In the genomic region with DNA sequence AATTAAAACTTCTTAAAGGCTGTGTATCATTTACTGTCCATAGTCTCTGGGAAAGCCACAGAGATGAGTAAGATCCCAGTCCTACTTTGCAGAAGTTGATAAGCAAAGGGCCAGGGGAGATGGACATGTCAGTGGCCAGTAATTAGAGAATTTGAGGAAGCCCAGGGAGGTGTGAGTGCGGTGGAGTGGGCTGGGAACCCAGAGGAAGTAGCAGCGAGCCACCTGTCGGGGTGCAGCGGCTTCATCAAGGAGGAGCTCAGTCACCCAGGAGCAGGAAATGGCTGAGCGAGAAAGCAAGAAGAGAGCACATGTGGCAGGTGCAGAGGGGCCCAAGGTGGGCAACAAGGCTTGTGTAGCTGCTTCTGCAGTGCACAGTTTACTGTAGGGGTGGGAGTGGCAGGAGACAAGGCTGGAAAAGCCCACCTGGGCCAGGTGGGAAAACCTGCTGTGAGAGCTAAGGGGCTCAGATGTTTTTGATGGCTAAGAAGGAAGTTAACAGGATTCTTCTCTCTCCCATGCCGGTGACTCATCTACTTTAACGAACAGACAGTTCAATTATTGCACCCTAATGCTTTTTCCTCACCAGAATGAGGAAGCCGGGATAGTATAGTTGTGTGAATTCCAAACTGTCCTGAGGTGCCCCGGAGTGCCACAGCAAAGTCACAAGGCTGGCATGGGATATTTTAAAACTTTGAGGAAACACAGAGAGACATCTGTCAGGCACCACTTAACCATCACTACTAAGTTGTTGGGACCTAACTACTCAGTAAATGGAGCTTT, we compare ENCODE assay signal across 8 cellular contexts. TPM values are rescaled to one million over a fixed set of nuclear protein-coding genes. Genes with fewer than 3 reads are reported as not detected.
DNase-seq lines count a peak whose midpoint lies in the region; ATAC-seq and TF ChIP-seq lines count a peak whose summit lies in the region.

No MANE protein-coding gene starts in this region.

- no peak; the same call in 2 of the 3 replicates for ATAC-seq in GM23338
- no peak for ATAC-seq in activated naive CD8-positive, alpha-beta T cell treated with anti-CD3 and anti-CD28 coated beads, Interleukin-2, amount 50 U/mL, for 24 hours

- H2AFZ ChIP-seq in GM23338 (no peak overlapping the region), OCI-LY3 (ENCODE audit: low read depth, low read length) (no peak overlapping the region)

- H3K4me3 ChIP-seq in DOHH2 (ENCODE audit: low read length): peak overlapping the region; percentile 54
- no peak overlapping the region for H3K4me3 ChIP-seq in GM23338
- H3K4me3 ChIP-seq in OCI-LY3 (ENCODE audit: low read length): no peak overlapping the region

- H3K4me1 Mint-ChIP-seq in GM23338: peaks cover 42% of the 10 kb centered on the region
- peaks cover 68% of the 10 kb centered on the region for H3K4me1 Mint-ChIP-seq in activated naive CD8-positive, alpha-beta T cell treated with anti-CD3 and anti-CD28 coated beads, Interleukin-2, amount 50 U/mL, for 24 hours

- H3K27ac Mint-ChIP-seq in GM23338: peak overlapping the region; percentile 79; the same call in 1 of the 2 replicates
- H3K27ac Mint-ChIP-seq in activated naive CD8-positive, alpha-beta T cell treated with anti-CD3 and anti-CD28 coated beads, Interleukin-2, amount 50 U/mL, for 24 hours: peak overlapping the region; percentile 95

- DNase-seq in GM23338 (ENCODE audit: low spot score) (no peak), UCSD-AML1 (lab: John Stamatoyannopoulos, UW; ENCODE audit: unreplicated experiment) (no peak), GM10266 (ENCODE audit: extremely low spot score) (no peak)
- peak; percentile 37 for DNase-seq in activated naive CD8-positive, alpha-beta T cell treated with anti-CD3 and anti-CD28 coated beads, Interleukin-2, amount 50 U/mL, for 24 hours
- DNase-seq in stimulated activated CD8-positive, alpha-beta memory T cell treated with anti-CD3 and anti-CD28 coated beads, Interleukin-15, amount 100 ng/mL, for 1 hour (ENCODE audit: low read depth): peak; percentile 14
- DNase-seq in NK-92 treated with Interleukin-12 subunit alpha and Interleukin-12 subunit beta, amount 100 ng/mL, for 24 hours (lab: John Stamatoyannopoulos, UW): no peak

- H3K27ac ChIP-seq in DOHH2 (ENCODE audit: low read depth, low read length): peak overlapping the region; percentile 62
- H3K27ac ChIP-seq in GM23338 (ENCODE audit: low read depth): no peak overlapping the region
- H3K27ac ChIP-seq in OCI-LY3 (ENCODE audit: low read length): no peak overlapping the region

- peaks cover 4% of the 10 kb centered on the region; the same call in 2 of the 3 replicates for H3K36me3 Mint-ChIP-seq in GM23338 (ENCODE audit: low read depth)
- H3K36me3 Mint-ChIP-seq in activated naive CD8-positive, alpha-beta T cell treated with anti-CD3 and anti-CD28 coated beads, Interleukin-2, amount 50 U/mL, for 24 hours (ENCODE audit: low read depth): peaks cover 6% of the 10 kb centered on the region

- H4K20me1 ChIP-seq in DOHH2 (ENCODE audit: control insufficient read depth, insufficient read depth, low read depth, low read length): no peaks in the 10 kb centered on the region
- H4K20me1 ChIP-seq in GM23338 (replicated peaks; ENCODE audit: insufficient read depth): peaks cover 13% of the 10 kb centered on the region
- H4K20me1 ChIP-seq in OCI-LY3 (ENCODE audit: insufficient read depth, low read length): peaks cover 25% of the 10 kb centered on the region

- H3K4me1 ChIP-seq in DOHH2 (ENCODE audit: control insufficient read depth, low read length): peaks cover 53% of the 10 kb centered on the region
- peaks cover 29% of the 10 kb centered on the region for H3K4me1 ChIP-seq in GM23338 (ENCODE audit: insufficient read depth)
- H3K4me1 ChIP-seq in OCI-LY3 (ENCODE audit: low read length): peaks cover 15% of the 10 kb centered on the region

- H3K27me3 ChIP-seq in DOHH2 (ENCODE audit: control insufficient read depth, low read length) (no peaks in the 10 kb centered on the region), GM23338 (ENCODE audit: insufficient read depth) (no peaks in the 10 kb centered on the region), OCI-LY3 (ENCODE audit: low read depth, low read length) (peaks cover 10% of the 10 kb centered on the region)

- H3K4me3 Mint-ChIP-seq in GM23338: no peak overlapping the region; the same call in 2 of the 3 replicates
- peak overlapping the region; percentile 49 for H3K4me3 Mint-ChIP-seq in activated naive CD8-positive, alpha-beta T cell treated with anti-CD3 and anti-CD28 coated beads, Interleukin-2, amount 50 U/mL, for 24 hours

- H3K4me2 ChIP-seq in DOHH2 (ENCODE audit: low read length) (peak overlapping the region; percentile 57), GM23338 (no peak overlapping the region), OCI-LY3 (ENCODE audit: low read length) (peak overlapping the region; percentile 16; the same call in 1 of the 2 replicates)

- H3K9ac ChIP-seq in OCI-LY3 (ENCODE audit: low read length): no peak overlapping the region

- no peak for TF ChIP-seq CTCF in DOHH2 (IDR thresholded peaks at IDR 0.05; ENCODE audit: low read depth, low read length, poor library complexity, severe bottlenecking)
- no peak for TF ChIP-seq CTCF in GM23338 (conservative IDR thresholded peaks at IDR 0.05; ENCODE audit: low read depth in 2 of 2)
- no peak for TF ChIP-seq CTCF in OCI-LY3 (IDR thresholded peaks at IDR 0.05; ENCODE audit: low read depth, low read length)
- TF ChIP-seq CTCF in GM10266 (IDR thresholded peaks at IDR 0.05; ENCODE audit: control insufficient read depth, insufficient read depth, low read depth, missing control alignments): no peak

- no peaks in the 10 kb centered on the region for H3K9me2 ChIP-seq in DOHH2 (replicated peaks; ENCODE audit: control insufficient read depth, low read length)
- peaks cover 6% of the 10 kb centered on the region; the same call in 1 of the 2 replicates for H3K9me2 ChIP-seq in GM23338 (ENCODE audit: insufficient read depth)

- H3K36me3 ChIP-seq in DOHH2 (ENCODE audit: control insufficient read depth, low read length) (peaks cover 9% of the 10 kb centered on the region; the same call in 1 of the 2 replicates), GM23338 (ENCODE audit: insufficient read depth) (no peaks in the 10 kb centered on the region), OCI-LY3 (replicated peaks; ENCODE audit: low read depth, low read length) (no peaks in the 10 kb centered on the region)

- H3K79me2 ChIP-seq in DOHH2 (ENCODE audit: control insufficient read depth, low read length) (peaks cover 89% of the 10 kb centered on the region), GM23338 (replicated peaks; ENCODE audit: insufficient read depth) (peaks cover 66% of the 10 kb centered on the region), OCI-LY3 (ENCODE audit: low read length) (no peaks in the 10 kb centered on the region)

- H3F3A ChIP-seq in DOHH2 (ENCODE audit: control insufficient read depth, insufficient read depth) (peaks cover 7% of the 10 kb centered on the region), GM23338 (replicated peaks; ENCODE audit: low read depth) (no peaks in the 10 kb centered on the region)

- H3K9me3 ChIP-seq in DOHH2 (ENCODE audit: control insufficient read depth, insufficient read depth, low read length): no peaks in the 10 kb centered on the region
- no peaks in the 10 kb centered on the region for H3K9me3 ChIP-seq in OCI-LY3 (ENCODE audit: insufficient read depth, low read length)

- no peaks in the 10 kb centered on the region for H3K27me3 Mint-ChIP-seq in GM23338 (ENCODE audit: insufficient read depth, low read depth, poor library complexity)
- H3K27me3 Mint-ChIP-seq in activated naive CD8-positive, alpha-beta T cell treated with anti-CD3 and anti-CD28 coated beads, Interleukin-2, amount 50 U/mL, for 24 hours: no peaks in the 10 kb centered on the region

- no peaks in the 10 kb centered on the region for H3K9me3 Mint-ChIP-seq in GM23338
- H3K9me3 Mint-ChIP-seq in activated naive CD8-positive, alpha-beta T cell treated with anti-CD3 and anti-CD28 coated beads, Interleukin-2, amount 50 U/mL, for 24 hours: peaks cover 8% of the 10 kb centered on the region

TF ChIP-seq in GM23338, 12 proteins besides CTCF, POLR2A, EP300 and RAD21 (continues in another document):
- TF ChIP-seq ZNF114 (CRISPR knock-in tag; IDR thresholded peaks at IDR 0.05) (no peak), JUNB (IDR thresholded peaks at IDR 0.05; ENCODE audit: unreplicated experiment) (no peak), STAT1 (IDR thresholded peaks at IDR 0.05; ENCODE audit: unreplicated experiment) (no peak), EZH2 (IDR thresholded peaks at IDR 0.05; ENCODE audit: low read depth, unreplicated experiment) (no peak), NANOG (IDR thresholded peaks at IDR 0.05; ENCODE audit: borderline replicate concordance) (no peak)
- TF ChIP-seq, protein P1, sequence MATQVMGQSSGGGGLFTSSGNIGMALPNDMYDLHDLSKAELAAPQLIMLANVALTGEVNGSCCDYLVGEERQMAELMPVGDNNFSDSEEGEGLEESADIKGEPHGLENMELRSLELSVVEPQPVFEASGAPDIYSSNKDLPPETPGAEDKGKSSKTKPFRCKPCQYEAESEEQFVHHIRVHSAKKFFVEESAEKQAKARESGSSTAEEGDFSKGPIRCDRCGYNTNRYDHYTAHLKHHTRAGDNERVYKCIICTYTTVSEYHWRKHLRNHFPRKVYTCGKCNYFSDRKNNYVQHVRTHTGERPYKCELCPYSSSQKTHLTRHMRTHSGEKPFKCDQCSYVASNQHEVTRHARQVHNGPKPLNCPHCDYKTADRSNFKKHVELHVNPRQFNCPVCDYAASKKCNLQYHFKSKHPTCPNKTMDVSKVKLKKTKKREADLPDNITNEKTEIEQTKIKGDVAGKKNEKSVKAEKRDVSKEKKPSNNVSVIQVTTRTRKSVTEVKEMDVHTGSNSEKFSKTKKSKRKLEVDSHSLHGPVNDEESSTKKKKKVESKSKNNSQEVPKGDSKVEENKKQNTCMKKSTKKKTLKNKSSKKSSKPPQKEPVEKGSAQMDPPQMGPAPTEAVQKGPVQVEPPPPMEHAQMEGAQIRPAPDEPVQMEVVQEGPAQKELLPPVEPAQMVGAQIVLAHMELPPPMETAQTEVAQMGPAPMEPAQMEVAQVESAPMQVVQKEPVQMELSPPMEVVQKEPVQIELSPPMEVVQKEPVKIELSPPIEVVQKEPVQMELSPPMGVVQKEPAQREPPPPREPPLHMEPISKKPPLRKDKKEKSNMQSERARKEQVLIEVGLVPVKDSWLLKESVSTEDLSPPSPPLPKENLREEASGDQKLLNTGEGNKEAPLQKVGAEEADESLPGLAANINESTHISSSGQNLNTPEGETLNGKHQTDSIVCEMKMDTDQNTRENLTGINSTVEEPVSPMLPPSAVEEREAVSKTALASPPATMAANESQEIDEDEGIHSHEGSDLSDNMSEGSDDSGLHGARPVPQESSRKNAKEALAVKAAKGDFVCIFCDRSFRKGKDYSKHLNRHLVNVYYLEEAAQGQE (IDR thresholded peaks at IDR 0.05; ENCODE audit: unreplicated experiment): no peak

RNA-seq across cellular contexts. Expression of a gene that starts 34.8 kb away (rescaled TPM):
- total RNA-seq in GM23338 (2014; rRNA removed; shearing (Covaris generic)): 25.4 and 27.6 TPM in 2 replicates
- 4.6 and 7.0 TPM in 2 replicates for polyA plus RNA-seq in GM23338 (2016; fragmentation: Nextera tagmentation; extraction: Ambion mirVana)

Comparison
In these comparisons a context has a peak if more than half of its experiments do, and no peak if none do; other contexts are left out.
1. DNase-seq: peak in activated naive CD8-positive, alpha-beta T cell treated with anti-CD3 and anti-CD28 coated beads, Interleukin-2, amount 50 U/mL, for 24 hours (single experiment) and stimulated activated CD8-positive, alpha-beta memory T cell treated with anti-CD3 and anti-CD28 coated beads, Interleukin-15, amount 100 ng/mL, for 1 hour (single experiment); none in GM23338 (single experiment), UCSD-AML1 (single experiment), NK-92 treated with Interleukin-12 subunit alpha and Interleukin-12 subunit beta, amount 100 ng/mL, for 24 hours (single experiment) and GM10266 (single experiment).